ENCODE assay signal across 19 cellular contexts in genomic region chr5:118597448-118597847, GRCh38.
"Had no signal": no experiment of that assay in that cellular context is flagged by ENCODE, and none has a peak within 500 bp of the region (broad histone marks: within the 10 kb centered on the region; RNA-seq: fewer than 3 reads in every experiment).

No MANE protein-coding gene starts in this region.

- H3K27ac ChIP-seq: body of pancreas, coronary artery, esophagus muscularis mucosa, left ventricle myocardium inferior, skin epidermis, transverse colon had no signal

- ATAC-seq: body of pancreas; naive thymus-derived CD8-positive, alpha-beta T cell had no signal

- H3K27me3 ChIP-seq: body of pancreas, esophagus muscularis mucosa, transverse colon had no signal

- H3K9me3 Mint-ChIP-seq: activated CD4-positive, alpha-beta T cell treated with anti-CD3 and anti-CD28 coated beads, Interleukin-2, amount 10 ng/mL, durations not matched to agents 7 days and 5 days; activated naive CD8-positive, alpha-beta T cell treated with anti-CD3 and anti-CD28 coated beads for 36 hours; central memory CD8-positive, alpha-beta T cell; memory B cell; naive thymus-derived CD8-positive, alpha-beta T cell had no signal

- H3K4me1 Mint-ChIP-seq: activated CD4-positive, alpha-beta T cell treated with anti-CD3 and anti-CD28 coated beads, Interleukin-2, amount 10 ng/mL, durations not matched to agents 7 days and 5 days; activated naive CD8-positive, alpha-beta T cell treated with anti-CD3 and anti-CD28 coated beads for 36 hours; central memory CD8-positive, alpha-beta T cell; memory B cell; naive thymus-derived CD8-positive, alpha-beta T cell had no signal

- H3K36me3 Mint-ChIP-seq: activated naive CD8-positive, alpha-beta T cell treated with anti-CD3 and anti-CD28 coated beads for 36 hours; memory B cell; naive thymus-derived CD8-positive, alpha-beta T cell had no signal

- H3K4me1 ChIP-seq: body of pancreas, esophagus muscularis mucosa, transverse colon had no signal

- H3K4me3 Mint-ChIP-seq: activated CD4-positive, alpha-beta T cell treated with anti-CD3 and anti-CD28 coated beads, Interleukin-2, amount 10 ng/mL, durations not matched to agents 7 days and 5 days; activated naive CD8-positive, alpha-beta T cell treated with anti-CD3 and anti-CD28 coated beads for 36 hours; central memory CD8-positive, alpha-beta T cell; memory B cell; naive thymus-derived CD8-positive, alpha-beta T cell had no signal

- H3K27me3 Mint-ChIP-seq: activated CD4-positive, alpha-beta T cell treated with anti-CD3 and anti-CD28 coated beads, Interleukin-2, amount 10 ng/mL, durations not matched to agents 7 days and 5 days; activated naive CD8-positive, alpha-beta T cell treated with anti-CD3 and anti-CD28 coated beads for 36 hours; central memory CD8-positive, alpha-beta T cell; memory B cell had no signal

- H3K4me3 ChIP-seq: body of pancreas, coronary artery, esophagus muscularis mucosa, left ventricle myocardium inferior, skin epidermis, transverse colon had no signal

- H3K9me3 ChIP-seq: body of pancreas, esophagus muscularis mucosa, left ventricle myocardium inferior, transverse colon had no signal

- DNase-seq: activated CD4-positive, alpha-beta T cell treated with anti-CD3 and anti-CD28 coated beads, Interleukin-2, amount 10 ng/mL, durations not matched to agents 7 days and 5 days; activated CD8-positive, alpha-beta memory T cell treated with anti-CD3 and anti-CD28 coated beads for 24 hours; activated gamma-delta T cell treated with Interleukin-2 at 50 U/mL for 16 hours; activated naive CD8-positive, alpha-beta T cell treated with anti-CD3 and anti-CD28 coated beads for 36 hours; amygdala; body of pancreas; hypothalamus; kidney; left ventricle myocardium inferior; naive thymus-derived CD8-positive, alpha-beta T cell; stimulated activated CD4-positive, alpha-beta T cell treated with anti-CD3 and anti-CD28 coated beads, Interleukin-4, amount 100 ng/mL, for 24 hours; stimulated activated naive CD4-positive, alpha-beta T cell treated with Interleukin-2 at 50 U/mL for 16 hours; substantia nigra; transverse colon had no signal

- H3K27ac Mint-ChIP-seq: activated CD4-positive, alpha-beta T cell treated with anti-CD3 and anti-CD28 coated beads, Interleukin-2, amount 10 ng/mL, durations not matched to agents 7 days and 5 days; activated naive CD8-positive, alpha-beta T cell treated with anti-CD3 and anti-CD28 coated beads for 36 hours; memory B cell; naive thymus-derived CD8-positive, alpha-beta T cell had no signal

- H3K36me3 ChIP-seq: esophagus muscularis mucosa, left ventricle myocardium inferior, transverse colon had no signal
